In the genomic region with DNA sequence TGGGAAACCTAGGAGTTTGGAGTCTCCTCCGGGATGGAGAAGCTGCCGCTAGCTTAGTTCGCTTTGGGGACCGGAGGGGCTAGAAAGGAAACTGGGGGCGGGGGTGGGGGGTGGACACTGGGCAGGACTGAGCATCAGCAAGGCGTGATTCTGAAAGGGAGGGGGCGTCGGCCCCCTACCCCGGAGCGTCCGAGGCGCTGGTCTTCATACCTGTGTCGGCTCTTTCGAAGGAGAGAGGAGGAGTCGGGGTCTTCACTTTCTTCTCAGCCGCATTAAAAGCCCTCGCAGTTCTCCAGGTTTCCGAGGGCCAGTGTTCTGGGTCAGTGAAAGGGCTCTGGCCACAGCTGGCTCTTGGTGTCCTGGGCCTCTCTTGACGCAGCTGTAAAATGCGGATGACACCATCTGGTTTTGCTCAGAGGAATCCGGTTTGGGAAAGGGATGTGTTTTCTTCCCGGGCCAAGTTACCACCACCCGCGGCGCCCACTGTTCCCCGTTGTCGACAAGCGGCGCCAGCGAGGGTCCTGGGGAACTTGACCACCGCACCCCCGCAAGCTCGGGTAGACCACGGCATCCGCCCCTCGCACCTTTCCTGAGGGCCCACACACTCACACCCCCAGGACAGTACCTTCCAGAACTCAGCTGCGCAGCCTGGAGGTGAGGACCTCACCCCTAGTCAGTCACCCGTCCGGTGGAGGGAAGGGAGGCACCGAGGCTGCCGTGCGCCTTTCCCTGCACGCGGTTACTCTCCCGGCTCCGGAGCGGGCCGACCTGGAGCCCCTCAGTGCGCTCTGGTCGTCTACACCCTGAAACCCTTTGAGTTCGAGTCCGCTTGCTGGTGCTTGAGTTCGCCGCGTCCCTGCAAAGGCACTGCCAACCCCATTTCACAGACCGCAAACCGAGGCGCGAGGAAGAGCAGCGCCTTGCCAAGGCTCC, we compare ENCODE assay signal across 24 cellular contexts. TPM values are rescaled to one million over a fixed set of nuclear protein-coding genes. Genes with fewer than 3 reads are reported as not detected.
DNase-seq lines count a peak whose midpoint lies in the region; ATAC-seq and TF ChIP-seq lines count a peak whose summit lies in the region.
"Had no signal": no experiment of that assay in that cellular context is flagged by ENCODE, and none has a peak within 500 bp of the region (broad histone marks: within the 10 kb centered on the region; RNA-seq: fewer than 3 reads in every experiment).

No MANE protein-coding gene starts in this region.

- H3K36me3 ChIP-seq in SK-N-SH (replicated peaks in 1 of 2; ENCODE audit: control insufficient read depth in 1 of 2, insufficient read depth in 2 of 2, low read length in 1 of 2): no peaks in the 10 kb centered on the region

- H3K9me3 ChIP-seq in SK-N-SH: no peaks in the 10 kb centered on the region

- no peak for TF ChIP-seq RAD21 in SK-N-SH (IDR thresholded peaks at IDR 0.05; ENCODE audit: low read length)

- peaks cover 0 to 8% of the 10 kb centered on the region in 2 experiments; a peak in 1 of 4 replicates for H3K4me1 ChIP-seq in SK-N-SH (ENCODE audit: control insufficient read depth in 1 of 2, insufficient read depth in 2 of 2, low read depth in 1 of 2, low read length in 1 of 2)
- H3K4me1 ChIP-seq: BLaER1 treated with 17β-estradiol and CSF1 and Interleukin-3, amounts not matched to agents 10 nM and 100 nM had no signal

- no peak; the same call in 2 of the 3 replicates for ATAC-seq in SK-N-SH treated with all-trans-retinoic acid at 6 μM for 48 hours
- peak in 1 of 2 donors; percentile 24 for ATAC-seq in naive thymus-derived CD8-positive, alpha-beta T cell
- no peak for ATAC-seq in HG02798 (IDR thresholded peaks at IDR 0.05; ENCODE audit: poor library complexity, unreplicated experiment)
- no peak for ATAC-seq in stimulated activated naive CD8-positive, alpha-beta T cell treated with anti-CD3 and anti-CD28 coated beads, Interleukin-15, amount 100 ng/mL, for 72 hours
- ATAC-seq in GM21515 (IDR thresholded peaks at IDR 0.05; ENCODE audit: unreplicated experiment): no peak

- no peaks in the 10 kb centered on the region for H3K9me2 ChIP-seq in SK-N-SH

- H3K9me3 Mint-ChIP-seq in naive thymus-derived CD8-positive, alpha-beta T cell: peaks cover 0 to 4% (median 1%) of the 10 kb centered on the region in 9 donors
- H3K9me3 Mint-ChIP-seq in stimulated activated naive CD8-positive, alpha-beta T cell treated with anti-CD3 and anti-CD28 coated beads, Interleukin-15, amount 100 ng/mL, for 72 hours: peaks cover 0 to under 1% of the 10 kb centered on the region in 2 donors
- no peaks in the 10 kb centered on the region for H3K9me3 Mint-ChIP-seq in type B pancreatic cell
- H3K9me3 Mint-ChIP-seq: stimulated activated naive CD8-positive, alpha-beta T cell treated with anti-CD3 and anti-CD28 coated beads, Interleukin-15, Interleukin-2, amounts not matched to agents 100 ng/mL and 50 ng/mL, for 24 hours; T-helper 2 cell treated with Interferon-gamma antibody and Interleukin-4, amounts not matched to agents 5 μg/mL and 100 μg/mL, for 36 hours had no signal

- H3K9ac ChIP-seq in SK-N-SH: no peak overlapping the region
- H3K9ac ChIP-seq: BLaER1 treated with 17β-estradiol and CSF1 and Interleukin-3, amounts not matched to agents 10 nM and 100 nM; GM23248 had no signal

- no peak overlapping the region for H3K27ac Mint-ChIP-seq in naive thymus-derived CD8-positive, alpha-beta T cell
- H3K27ac Mint-ChIP-seq in stimulated activated naive CD8-positive, alpha-beta T cell treated with anti-CD3 and anti-CD28 coated beads, Interleukin-15, amount 100 ng/mL, for 72 hours: no peak overlapping the region
- H3K27ac Mint-ChIP-seq in type B pancreatic cell: no peak overlapping the region
- H3K27ac Mint-ChIP-seq: nephron progenitor cell; stimulated activated naive CD8-positive, alpha-beta T cell treated with anti-CD3 and anti-CD28 coated beads, Interleukin-15, Interleukin-2, amounts not matched to agents 100 ng/mL and 50 ng/mL, for 24 hours; T-helper 2 cell treated with Interferon-gamma antibody and Interleukin-4, amounts not matched to agents 5 μg/mL and 100 μg/mL, for 36 hours; WTC11 had no signal

- peaks cover 3% of the 10 kb centered on the region for H3F3A ChIP-seq in SK-N-SH (replicated peaks; ENCODE audit: insufficient read depth)

- POLR2A ChIA-PET in SK-N-SH (lab: Yijun Ruan, JAX): no interaction called here
- POLR2A ChIA-PET in naive thymus-derived CD8-positive, alpha-beta T cell (lab: Charles Lee): interaction anchor here (1.1 kb wide), 1 partner anchor 123 kb away, joined by 3 read pairs; no protein-coding TSS in a partner anchor

- H3K79me2 ChIP-seq in SK-N-SH (ENCODE audit: insufficient read depth): no peaks in the 10 kb centered on the region

- CTCF ChIA-PET in SK-N-SH (lab: Yijun Ruan, JAX): interaction anchor here (1.2 to 10.3 kb wide), 5 partner anchors 15 to 178 kb away, joined by 3 to 103 read pairs (median 4); no protein-coding TSS in a partner anchor

- H4K20me1 ChIP-seq in SK-N-SH (ENCODE audit: insufficient read depth): no peaks in the 10 kb centered on the region
- H4K20me1 ChIP-seq: BLaER1 treated with 17β-estradiol and CSF1 and Interleukin-3, amounts not matched to agents 10 nM and 100 nM had no signal

- no peak for TF ChIP-seq EP300 in SK-N-SH (IDR thresholded peaks at IDR 0.05; ENCODE audit: borderline replicate concordance in 1 of 2, low read depth in 1 of 2, low read length in 1 of 2)

- H3K27ac ChIP-seq in SK-N-SH (ENCODE audit: low read depth in 2 of 2, low read length in 1 of 2): no peak overlapping the region
- no peak overlapping the region for H3K27ac ChIP-seq in coronary artery
- H3K27ac ChIP-seq: BLaER1 treated with 17β-estradiol and CSF1 and Interleukin-3, amounts not matched to agents 10 nM and 100 nM; GM23248 had no signal

- DNase-seq in SK-N-SH: peak; percentile 63
- DNase-seq in coronary artery (ENCODE audit: low spot score): peak; percentile 68
- no peak for DNase-seq in naive thymus-derived CD8-positive, alpha-beta T cell
- no peak for DNase-seq in stimulated activated naive CD8-positive, alpha-beta T cell treated with anti-CD3 and anti-CD28 coated beads, Interleukin-15, amount 100 ng/mL, for 72 hours
- DNase-seq in type B pancreatic cell (ENCODE audit: extremely low spot score, unreplicated experiment): no peak
- DNase-seq: activated CD4-positive, alpha-beta T cell treated with anti-CD3 and anti-CD28 coated beads, Interleukin-2, amount 50 U/mL, for 4 hours; activated gamma-delta T cell treated with Interleukin-2 at 50 U/mL for 16 hours; GDM1; Karpas-422; NCI-H187; NCI-H774; nephron progenitor cell; SIG-M5 had no signal

- no peak overlapping the region; a peak in 1 of 4 replicates for H3K4me3 ChIP-seq in SK-N-SH (ENCODE audit: low read depth in 2 of 2, low read length in 1 of 2)
- peak overlapping the region; percentile 46 for H3K4me3 ChIP-seq in coronary artery
- H3K4me3 ChIP-seq: BLaER1 treated with 17β-estradiol and CSF1 and Interleukin-3, amounts not matched to agents 10 nM and 100 nM; GM23248 had no signal

- peaks cover 59% of the 10 kb centered on the region for H3K27me3 ChIP-seq in SK-N-SH (ENCODE audit: insufficient read depth)

- H2AFZ ChIP-seq in SK-N-SH (ENCODE audit: low read depth): no peak overlapping the region
- H2AFZ ChIP-seq: GM23248 had no signal

- peak overlapping the region; percentile 71; the same call in 1 of the 2 replicates for H3K4me2 ChIP-seq in SK-N-SH
- H3K4me2 ChIP-seq: BLaER1 treated with 17β-estradiol and CSF1 and Interleukin-3, amounts not matched to agents 10 nM and 100 nM had no signal

- WGBS in SK-N-SH (ENCODE audit: low lambda C conversion rate): 32% methylated on average over 27 of the region's 60 CpGs

- peaks cover 0 to 3% (median 2%) of the 10 kb centered on the region in 3 donors for H3K36me3 Mint-ChIP-seq in naive thymus-derived CD8-positive, alpha-beta T cell
- no peaks in the 10 kb centered on the region for H3K36me3 Mint-ChIP-seq in type B pancreatic cell
- H3K36me3 Mint-ChIP-seq: WTC11 had no signal

- H3K27me3 Mint-ChIP-seq in naive thymus-derived CD8-positive, alpha-beta T cell: peaks cover 22 to 91% (median 56%) of the 10 kb centered on the region in 5 donors
- peaks cover 84% of the 10 kb centered on the region for H3K27me3 Mint-ChIP-seq in stimulated activated naive CD8-positive, alpha-beta T cell treated with anti-CD3 and anti-CD28 coated beads, Interleukin-15, amount 100 ng/mL, for 72 hours
- H3K27me3 Mint-ChIP-seq in type B pancreatic cell: peaks cover 79% of the 10 kb centered on the region

- no peak for TF ChIP-seq CTCF in SK-N-SH (IDR thresholded peaks at IDR 0.05)
- TF ChIP-seq CTCF in coronary artery (IDR thresholded peaks at IDR 0.05): no peak
- TF ChIP-seq CTCF in type B pancreatic cell (conservative IDR thresholded peaks at IDR 0.05): no peak

- H3K4me1 Mint-ChIP-seq in naive thymus-derived CD8-positive, alpha-beta T cell: peaks cover 13 to 23% (median 20%) of the 10 kb centered on the region in 4 donors
- H3K4me1 Mint-ChIP-seq in stimulated activated naive CD8-positive, alpha-beta T cell treated with anti-CD3 and anti-CD28 coated beads, Interleukin-15, amount 100 ng/mL, for 72 hours: peaks cover 28% of the 10 kb centered on the region
- peaks cover 7% of the 10 kb centered on the region for H3K4me1 Mint-ChIP-seq in type B pancreatic cell (ENCODE audit: unreplicated experiment)
- H3K4me1 Mint-ChIP-seq: nephron progenitor cell had no signal

- peak overlapping the region in 6 of 10 donors; percentile 3 to 84 (median 60) for H3K4me3 Mint-ChIP-seq in naive thymus-derived CD8-positive, alpha-beta T cell
- H3K4me3 Mint-ChIP-seq in stimulated activated naive CD8-positive, alpha-beta T cell treated with anti-CD3 and anti-CD28 coated beads, Interleukin-15, amount 100 ng/mL, for 72 hours: peak overlapping the region in 1 of 2 donors; percentile 77
- H3K4me3 Mint-ChIP-seq in type B pancreatic cell: no peak overlapping the region
- H3K4me3 Mint-ChIP-seq: nephron progenitor cell; T-helper 2 cell treated with Interferon-gamma antibody and Interleukin-4, amounts not matched to agents 5 μg/mL and 100 μg/mL, for 36 hours had no signal

TF ChIP-seq in SK-N-SH treated with all-trans-retinoic acid at 6 μM for 48 hours, 23 proteins besides CTCF, POLR2A, EP300 and RAD21 (continues in another document):
- no peak for TF ChIP-seq ZNF565 (CRISPR knock-in tag; conservative IDR thresholded peaks at IDR 0.05; ENCODE audit: low read depth)
- TF ChIP-seq GLIS3 (CRISPR knock-in tag; IDR thresholded peaks at IDR 0.05): no peak
- TF ChIP-seq ZFP3 (CRISPR knock-in tag; IDR thresholded peaks at IDR 0.05): no peak
- no peak for TF ChIP-seq BACH2 (CRISPR knock-in tag; IDR thresholded peaks at IDR 0.05; ENCODE audit: borderline replicate concordance)

RNA-seq across cellular contexts. Expression of a gene that starts 0.7 kb away (rescaled TPM):
- polyA plus RNA-seq in SK-N-SH (2012; rRNA removed): not detected in 2 replicates
- polyA plus RNA-seq in SK-N-SH (2012; cell fraction: cytosol; rRNA removed): not detected in 2 replicates
- polyA plus RNA-seq in SK-N-SH (2012; cell fraction: nucleus; rRNA removed): not detected in 2 replicates
- total RNA-seq in naive thymus-derived CD8-positive, alpha-beta T cell: not detected
- not detected for polyA plus RNA-seq in naive thymus-derived CD8-positive, alpha-beta T cell
- 1.3 and 17.7 TPM in 2 replicates for total RNA-seq in type B pancreatic cell (ENCODE audit: low replicate concordance)
- total RNA-seq: A172, OCI-LY7, posterior vena cava had no signal
- polyA plus RNA-seq: GM23248 had no signal

Comparison
In these comparisons a context has a peak if more than half of its experiments do, and no peak if none do; other contexts are left out.
1. DNase-seq: peak in SK-N-SH (single experiment) and coronary artery (single experiment); none in naive thymus-derived CD8-positive, alpha-beta T cell (0 of 10), stimulated activated naive CD8-positive, alpha-beta T cell treated with anti-CD3 and anti-CD28 coated beads, Interleukin-15, amount 100 ng/mL, for 72 hours (0 of 2) and type B pancreatic cell (single experiment).